In the genomic region with DNA sequence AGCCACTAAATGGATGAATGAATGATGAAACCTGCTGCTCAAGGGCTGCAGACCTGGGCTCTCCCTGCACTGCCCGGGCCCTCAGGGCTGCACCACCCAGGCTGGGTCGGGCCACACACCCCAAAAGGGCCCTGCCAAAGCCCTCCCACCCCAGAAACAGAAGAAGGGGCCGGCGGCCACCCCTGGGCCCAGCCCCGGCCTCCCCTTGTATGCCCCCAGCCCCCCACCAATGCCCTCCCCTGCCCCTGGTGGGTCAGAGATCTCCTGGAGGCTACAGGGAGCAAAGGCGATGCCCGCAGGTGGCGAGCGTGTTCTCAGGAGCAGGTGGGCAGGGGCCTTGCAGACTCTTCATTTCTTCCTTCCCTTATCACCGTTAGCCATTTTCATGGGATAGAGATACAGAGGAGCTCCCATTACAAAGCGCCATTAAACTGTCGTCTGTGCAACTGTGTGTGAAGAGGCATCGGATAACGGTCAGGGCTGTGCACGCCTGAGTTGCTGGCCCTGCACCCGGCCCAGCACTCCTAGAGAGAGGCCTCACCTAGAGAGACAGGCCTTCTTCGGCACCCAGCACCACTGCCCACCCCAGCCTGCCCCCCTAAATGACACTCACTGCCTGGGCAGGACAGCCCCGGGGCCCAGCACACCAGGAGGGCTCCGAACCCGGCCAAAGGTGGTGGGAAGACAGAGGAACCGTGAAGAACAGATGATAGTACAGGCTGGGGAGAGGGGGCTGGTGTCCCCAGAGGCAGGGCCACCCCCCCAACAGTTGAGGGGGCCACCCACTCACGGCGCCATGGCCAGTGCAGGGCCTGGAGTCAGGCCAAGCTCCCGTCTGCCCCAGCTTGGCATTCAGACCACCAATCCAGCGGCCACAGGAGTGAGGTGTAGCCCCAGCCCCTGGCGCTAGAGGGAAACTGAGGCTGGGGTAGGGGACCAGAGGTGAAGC, we compare ENCODE assay signal across 27 cellular contexts.
"Had no signal": no experiment of that assay in that cellular context is flagged by ENCODE, and none has a peak within 500 bp of the region (broad histone marks: within the 10 kb centered on the region; RNA-seq: fewer than 3 reads in every experiment).

No MANE protein-coding gene starts in this region.

- H3K36me3 ChIP-seq: breast epithelium, esophagus squamous epithelium, gastrocnemius medialis, neutrophil, ovary, prostate gland, right lobe of liver, stomach, suprapubic skin, tibial nerve had no signal

- H3K4me3 Mint-ChIP-seq: activated naive CD8-positive, alpha-beta T cell treated with anti-CD3 and anti-CD28 coated beads for 36 hours; endodermal cell; mesothelial cell of epicardium; natural killer cell; T-helper 17 cell had no signal

- H3K27ac Mint-ChIP-seq: activated naive CD8-positive, alpha-beta T cell treated with anti-CD3 and anti-CD28 coated beads for 36 hours; endodermal cell; mesothelial cell of epicardium; natural killer cell; T-helper 17 cell had no signal

- H3K36me3 Mint-ChIP-seq: activated naive CD8-positive, alpha-beta T cell treated with anti-CD3 and anti-CD28 coated beads for 36 hours; mesothelial cell of epicardium; natural killer cell had no signal

- H3K9me3 ChIP-seq: breast epithelium, esophagus squamous epithelium, gastrocnemius medialis, neutrophil, ovary, prostate gland, right lobe of liver, stomach, suprapubic skin, tibial nerve had no signal

- H3K4me1 Mint-ChIP-seq: endodermal cell had no signal

- H3K4me1 ChIP-seq: right lobe of liver had no signal

- H3K27me3 ChIP-seq: ovary, right lobe of liver had no signal

- ATAC-seq: gastrocnemius medialis, natural killer cell, T-helper 17 cell had no signal

- DNase-seq: activated CD4-positive, alpha-beta T cell treated with anti-CD3 and anti-CD28 coated beads for 4 hours; activated CD4-positive, alpha-beta T cell treated with anti-CD3 and anti-CD28 coated beads, Interleukin-2, amount 50 U/mL, for 48 hours; activated CD4-positive, CD25-positive, alpha-beta regulatory T cell; activated CD8-positive, alpha-beta memory T cell treated with anti-CD3 and anti-CD28 coated beads, Interleukin-2, amount 50 U/mL, for 48 hours; activated naive CD4-positive, alpha-beta T cell treated with Interleukin-2 at 50 U/mL for 16 hours; activated naive CD8-positive, alpha-beta T cell treated with anti-CD3 and anti-CD28 coated beads for 36 hours; activated T-cell treated with anti-CD3 and anti-CD28 coated beads, Interleukin-2, amount 50 U/mL, for 48 hours; endodermal cell; esophagus squamous epithelium; gastrocnemius medialis; head of caudate nucleus; islet precursor cell; mammary epithelial cell; natural killer cell; stimulated activated CD4-positive, alpha-beta T cell treated with anti-CD3 and anti-CD28 coated beads, Interleukin-1b, Interleukin-23, amount 100 ng/mL, for 48 hours; stomach; T-helper 17 cell had no signal

- H3K27ac ChIP-seq: breast epithelium, coronary artery, esophagus squamous epithelium, gastrocnemius medialis, neutrophil, ovary, prostate gland, right lobe of liver, skin epidermis, stomach, suprapubic skin, tibial nerve had no signal

- H3K4me3 ChIP-seq: breast epithelium, coronary artery, esophagus squamous epithelium, ovary, prostate gland, right lobe of liver, skin epidermis, stomach, suprapubic skin, tibial nerve had no signal

- H3K9me3 Mint-ChIP-seq: activated naive CD8-positive, alpha-beta T cell treated with anti-CD3 and anti-CD28 coated beads for 36 hours; endodermal cell; mesothelial cell of epicardium; natural killer cell had no signal
